1 cellular context compared by ENCODE assay signal in the genomic region with DNA sequence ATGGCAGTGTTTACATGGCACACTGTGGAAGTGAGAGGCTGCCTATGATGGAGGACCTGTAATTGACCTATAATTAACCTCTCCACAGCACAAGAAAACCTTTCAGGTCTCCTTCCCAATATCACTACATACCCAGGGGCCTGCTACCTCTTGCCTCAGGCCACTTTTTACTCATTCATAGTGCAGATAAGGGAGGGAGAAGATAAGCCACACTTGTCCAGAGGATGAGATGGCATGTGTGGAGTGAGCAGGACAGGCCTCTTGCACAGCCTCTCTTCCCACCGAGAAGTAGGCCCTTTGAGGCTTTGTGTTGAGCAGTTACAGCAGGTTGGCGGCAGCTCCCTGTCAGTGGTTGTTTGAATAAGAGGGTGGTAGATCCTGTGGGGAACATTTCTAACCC.
TF ChIP-seq lines count a peak whose summit lies in the region.

No MANE protein-coding gene starts in this region.

TF ChIP-seq in K562, 482 proteins besides CTCF, POLR2A, EP300 and RAD21 (continued from another document and continues in another):
- TF ChIP-seq ZKSCAN8 (CRISPR knock-in tag; IDR thresholded peaks at IDR 0.05): 0 out of 2 replicates have a peak, but pooled peaks have one; percentile 14
- 0 out of 2 replicates have a peak, but pooled peaks have one; percentile 62 for TF ChIP-seq SMAD3 (CRISPR knock-in tag; conservative IDR thresholded peaks at IDR 0.05)
- TF ChIP-seq ESRRB (CRISPR knock-in tag; IDR thresholded peaks at IDR 0.05; ENCODE audit: borderline replicate concordance): no peak
- TF ChIP-seq ZFP36 (IDR thresholded peaks at IDR 0.05; ENCODE audit: low read depth, low read length, partially characterized antibody): peak; percentile 88
- peak; percentile 56; the same call in 1 of the 2 replicates for TF ChIP-seq MYNN (IDR thresholded peaks at IDR 0.05)
- TF ChIP-seq MYNN (CRISPR knock-in tag; IDR thresholded peaks at IDR 0.05): no peak
- TF ChIP-seq ZEB2 (IDR thresholded peaks at IDR 0.05): 0 out of 2 replicates have a peak, but pooled peaks have one; percentile 65
- TF ChIP-seq GATA2 (CRISPR knock-in tag; IDR thresholded peaks at IDR 0.05): peak; percentile 63; the same call in 1 of the 2 replicates
- peak; percentile 78 for TF ChIP-seq DMBX1 (CRISPR knock-in tag; IDR thresholded peaks at IDR 0.05; ENCODE audit: borderline replicate concordance)
- 0 out of 4 replicates have a peak, but pooled peaks of 1 of the 2 experiments have one; percentile 45 for TF ChIP-seq ZNF639 (CRISPR knock-in tag; conservative IDR thresholded peaks at IDR 0.05 in 1 of 2, IDR thresholded peaks at IDR 0.05 in 1 of 2)
- peak; percentile 61; the same call in 1 of the 2 replicates for TF ChIP-seq SMAD4 (CRISPR knock-in tag; conservative IDR thresholded peaks at IDR 0.05)
- TF ChIP-seq SMARCA4 (IDR thresholded peaks at IDR 0.05): peak; percentile 91
- peak; percentile 88 for TF ChIP-seq TCF3 (CRISPR knock-in tag; IDR thresholded peaks at IDR 0.05)
- TF ChIP-seq NFE2 (IDR thresholded peaks at IDR 0.05; ENCODE audit: low read depth): peak; percentile 89
- TF ChIP-seq JUND (IDR thresholded peaks at IDR 0.05; ENCODE audit: borderline replicate concordance, low read depth, low read length): peak; percentile 71; the same call in 1 of the 2 replicates
- peak; percentile 74; the same call in 1 of the 3 replicates for TF ChIP-seq JUND (tag; IDR thresholded peaks at IDR 0.05; ENCODE audit: borderline replicate concordance, low read depth, low read length)
- peak in 1 of 2 experiments; percentile 54; a peak in 1 of 4 replicates for TF ChIP-seq TBL1XR1 (IDR thresholded peaks at IDR 0.05; ENCODE audit: low read length in 2 of 2)
- TF ChIP-seq, protein P1, sequence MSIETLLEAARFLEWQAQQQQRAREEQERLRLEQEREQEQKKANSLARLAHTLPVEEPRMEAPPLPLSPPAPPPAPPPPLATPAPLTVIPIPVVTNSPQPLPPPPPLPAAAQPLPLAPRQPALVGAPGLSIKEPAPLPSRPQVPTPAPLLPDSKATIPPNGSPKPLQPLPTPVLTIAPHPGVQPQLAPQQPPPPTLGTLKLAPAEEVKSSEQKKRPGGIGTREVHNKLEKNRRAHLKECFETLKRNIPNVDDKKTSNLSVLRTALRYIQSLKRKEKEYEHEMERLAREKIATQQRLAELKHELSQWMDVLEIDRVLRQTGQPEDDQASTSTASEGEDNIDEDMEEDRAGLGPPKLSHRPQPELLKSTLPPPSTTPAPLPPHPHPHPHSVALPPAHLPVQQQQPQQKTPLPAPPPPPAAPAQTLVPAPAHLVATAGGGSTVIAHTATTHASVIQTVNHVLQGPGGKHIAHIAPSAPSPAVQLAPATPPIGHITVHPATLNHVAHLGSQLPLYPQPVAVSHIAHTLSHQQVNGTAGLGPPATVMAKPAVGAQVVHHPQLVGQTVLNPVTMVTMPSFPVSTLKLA (conservative IDR thresholded peaks at IDR 0.05): 0 out of 4 replicates have a peak, but pooled peaks of 1 of the 2 experiments have one; percentile 42
- TF ChIP-seq TAL1 (IDR thresholded peaks at IDR 0.05): peak; percentile 78
- peak; percentile 72; the same call in 1 of the 2 replicates for TF ChIP-seq ZNF766 (CRISPR knock-in tag; conservative IDR thresholded peaks at IDR 0.05)
- peak; percentile 73; the same call in 1 of the 2 replicates for TF ChIP-seq ZNF668 (CRISPR knock-in tag; IDR thresholded peaks at IDR 0.05)
- TF ChIP-seq FOXA3 (CRISPR knock-in tag; conservative IDR thresholded peaks at IDR 0.05 in 1 of 2, IDR thresholded peaks at IDR 0.05 in 1 of 2): no peak
- no peak for TF ChIP-seq SP2 (IDR thresholded peaks at IDR 0.05; ENCODE audit: extremely low read depth, low read depth, low read length, poor library complexity, severe bottlenecking)
- TF ChIP-seq MAZ (CRISPR knock-in tag; conservative IDR thresholded peaks at IDR 0.05 in 1 of 2, IDR thresholded peaks at IDR 0.05 in 1 of 2): 0 out of 4 replicates have a peak, but pooled peaks of 1 of the 2 experiments have one; percentile 39
- no peak for TF ChIP-seq FOS (IDR thresholded peaks at IDR 0.05; ENCODE audit: extremely low read depth, insufficient read length)
- TF ChIP-seq NCOR1 (IDR thresholded peaks at IDR 0.05): peak; percentile 78
- 0 out of 2 replicates have a peak, but pooled peaks have one; percentile 19 for TF ChIP-seq NR2C1 (IDR thresholded peaks at IDR 0.05)
- TF ChIP-seq NR2C1 (tag; IDR thresholded peaks at IDR 0.05): 0 out of 2 replicates have a peak, but pooled peaks have one; percentile 46
- TF ChIP-seq MECOM (CRISPR knock-in tag; IDR thresholded peaks at IDR 0.05): peak; percentile 81
- no peak for TF ChIP-seq CBX1 (IDR thresholded peaks at IDR 0.05; ENCODE audit: low read depth)
- no peak for TF ChIP-seq SMARCC2 (IDR thresholded peaks at IDR 0.05; ENCODE audit: low read depth)
- TF ChIP-seq, protein P2, sequence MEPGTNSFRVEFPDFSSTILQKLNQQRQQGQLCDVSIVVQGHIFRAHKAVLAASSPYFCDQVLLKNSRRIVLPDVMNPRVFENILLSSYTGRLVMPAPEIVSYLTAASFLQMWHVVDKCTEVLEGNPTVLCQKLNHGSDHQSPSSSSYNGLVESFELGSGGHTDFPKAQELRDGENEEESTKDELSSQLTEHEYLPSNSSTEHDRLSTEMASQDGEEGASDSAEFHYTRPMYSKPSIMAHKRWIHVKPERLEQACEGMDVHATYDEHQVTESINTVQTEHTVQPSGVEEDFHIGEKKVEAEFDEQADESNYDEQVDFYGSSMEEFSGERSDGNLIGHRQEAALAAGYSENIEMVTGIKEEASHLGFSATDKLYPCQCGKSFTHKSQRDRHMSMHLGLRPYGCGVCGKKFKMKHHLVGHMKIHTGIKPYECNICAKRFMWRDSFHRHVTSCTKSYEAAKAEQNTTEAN (CRISPR knock-in tag; IDR thresholded peaks at IDR 0.05): no peak
- TF ChIP-seq CBFA2T2 (conservative IDR thresholded peaks at IDR 0.05): peak; percentile 75
- TF ChIP-seq MTA3 (IDR thresholded peaks at IDR 0.05; ENCODE audit: borderline replicate concordance): peak; percentile 66; the same call in 1 of the 2 replicates
- TF ChIP-seq, protein P3, sequence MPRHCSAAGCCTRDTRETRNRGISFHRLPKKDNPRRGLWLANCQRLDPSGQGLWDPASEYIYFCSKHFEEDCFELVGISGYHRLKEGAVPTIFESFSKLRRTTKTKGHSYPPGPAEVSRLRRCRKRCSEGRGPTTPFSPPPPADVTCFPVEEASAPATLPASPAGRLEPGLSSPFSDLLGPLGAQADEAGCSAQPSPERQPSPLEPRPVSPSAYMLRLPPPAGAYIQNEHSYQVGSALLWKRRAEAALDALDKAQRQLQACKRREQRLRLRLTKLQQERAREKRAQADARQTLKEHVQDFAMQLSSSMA (CRISPR knock-in tag; IDR thresholded peaks at IDR 0.05): no peak
- TF ChIP-seq CBX3 (IDR thresholded peaks at IDR 0.05; ENCODE audit: borderline replicate concordance in 1 of 2, low read length in 2 of 2): peak in 1 of 2 experiments; percentile 74; a peak in 1 of 3 replicates
- TF ChIP-seq, protein P4, sequence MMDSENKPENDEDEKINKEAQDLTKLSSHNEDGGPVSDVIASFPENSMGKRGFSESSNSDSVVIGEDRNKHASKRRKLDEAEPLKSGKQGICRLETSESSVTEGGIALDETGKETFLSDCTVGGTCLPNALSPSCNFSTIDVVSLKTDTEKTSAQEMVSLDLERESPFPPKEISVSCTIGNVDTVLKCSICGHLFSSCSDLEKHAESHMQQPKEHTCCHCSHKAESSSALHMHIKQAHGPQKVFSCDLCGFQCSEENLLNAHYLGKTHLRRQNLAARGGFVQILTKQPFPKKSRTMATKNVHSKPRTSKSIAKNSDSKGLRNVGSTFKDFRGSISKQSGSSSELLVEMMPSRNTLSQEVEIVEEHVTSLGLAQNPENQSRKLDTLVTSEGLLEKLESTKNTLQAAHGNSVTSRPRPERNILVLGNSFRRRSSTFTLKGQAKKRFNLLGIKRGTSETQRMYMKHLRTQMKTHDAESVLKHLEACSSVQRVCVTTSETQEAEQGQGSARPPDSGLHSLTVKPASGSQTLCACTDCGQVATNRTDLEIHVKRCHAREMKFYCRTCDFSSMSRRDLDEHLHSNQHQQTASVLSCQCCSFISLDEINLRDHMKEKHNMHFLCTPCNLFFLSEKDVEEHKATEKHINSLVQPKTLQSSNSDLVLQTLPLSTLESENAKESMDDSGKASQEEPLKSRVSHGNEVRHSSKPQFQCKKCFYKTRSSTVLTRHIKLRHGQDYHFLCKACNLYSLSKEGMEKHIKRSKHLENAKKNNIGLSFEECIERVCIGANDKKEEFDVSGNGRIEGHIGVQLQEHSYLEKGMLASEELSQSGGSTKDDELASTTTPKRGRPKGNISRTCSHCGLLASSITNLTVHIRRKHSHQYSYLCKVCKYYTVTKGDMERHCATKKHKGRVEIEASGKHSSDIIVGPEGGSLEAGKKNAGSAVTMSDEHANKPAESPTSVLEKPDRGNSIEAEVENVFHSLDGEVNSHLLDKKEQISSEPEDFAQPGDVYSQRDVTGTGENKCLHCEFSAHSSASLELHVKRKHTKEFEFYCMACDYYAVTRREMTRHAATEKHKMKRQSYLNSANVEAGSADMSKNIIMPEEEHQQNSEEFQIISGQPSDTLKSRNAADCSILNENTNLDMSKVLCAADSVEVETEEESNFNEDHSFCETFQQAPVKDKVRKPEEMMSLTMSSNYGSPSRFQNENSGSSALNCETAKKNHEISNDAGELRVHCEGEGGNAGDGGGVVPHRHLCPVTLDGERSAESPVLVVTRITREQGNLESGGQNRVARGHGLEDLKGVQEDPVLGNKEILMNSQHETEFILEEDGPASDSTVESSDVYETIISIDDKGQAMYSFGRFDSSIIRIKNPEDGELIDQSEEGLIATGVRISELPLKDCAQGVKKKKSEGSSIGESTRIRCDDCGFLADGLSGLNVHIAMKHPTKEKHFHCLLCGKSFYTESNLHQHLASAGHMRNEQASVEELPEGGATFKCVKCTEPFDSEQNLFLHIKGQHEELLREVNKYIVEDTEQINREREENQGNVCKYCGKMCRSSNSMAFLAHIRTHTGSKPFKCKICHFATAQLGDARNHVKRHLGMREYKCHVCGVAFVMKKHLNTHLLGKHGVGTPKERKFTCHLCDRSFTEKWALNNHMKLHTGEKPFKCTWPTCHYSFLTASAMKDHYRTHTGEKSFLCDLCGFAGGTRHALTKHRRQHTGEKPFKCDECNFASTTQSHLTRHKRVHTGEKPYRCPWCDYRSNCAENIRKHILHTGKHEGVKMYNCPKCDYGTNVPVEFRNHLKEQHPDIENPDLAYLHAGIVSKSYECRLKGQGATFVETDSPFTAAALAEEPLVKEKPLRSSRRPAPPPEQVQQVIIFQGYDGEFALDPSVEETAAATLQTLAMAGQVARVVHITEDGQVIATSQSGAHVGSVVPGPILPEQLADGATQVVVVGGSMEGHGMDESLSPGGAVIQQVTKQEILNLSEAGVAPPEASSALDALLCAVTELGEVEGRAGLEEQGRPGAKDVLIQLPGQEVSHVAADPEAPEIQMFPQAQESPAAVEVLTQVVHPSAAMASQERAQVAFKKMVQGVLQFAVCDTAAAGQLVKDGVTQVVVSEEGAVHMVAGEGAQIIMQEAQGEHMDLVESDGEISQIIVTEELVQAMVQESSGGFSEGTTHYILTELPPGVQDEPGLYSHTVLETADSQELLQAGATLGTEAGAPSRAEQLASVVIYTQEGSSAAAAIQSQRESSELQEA (IDR thresholded peaks at IDR 0.05; ENCODE audit: low read depth): no peak
- TF ChIP-seq, protein P5, sequence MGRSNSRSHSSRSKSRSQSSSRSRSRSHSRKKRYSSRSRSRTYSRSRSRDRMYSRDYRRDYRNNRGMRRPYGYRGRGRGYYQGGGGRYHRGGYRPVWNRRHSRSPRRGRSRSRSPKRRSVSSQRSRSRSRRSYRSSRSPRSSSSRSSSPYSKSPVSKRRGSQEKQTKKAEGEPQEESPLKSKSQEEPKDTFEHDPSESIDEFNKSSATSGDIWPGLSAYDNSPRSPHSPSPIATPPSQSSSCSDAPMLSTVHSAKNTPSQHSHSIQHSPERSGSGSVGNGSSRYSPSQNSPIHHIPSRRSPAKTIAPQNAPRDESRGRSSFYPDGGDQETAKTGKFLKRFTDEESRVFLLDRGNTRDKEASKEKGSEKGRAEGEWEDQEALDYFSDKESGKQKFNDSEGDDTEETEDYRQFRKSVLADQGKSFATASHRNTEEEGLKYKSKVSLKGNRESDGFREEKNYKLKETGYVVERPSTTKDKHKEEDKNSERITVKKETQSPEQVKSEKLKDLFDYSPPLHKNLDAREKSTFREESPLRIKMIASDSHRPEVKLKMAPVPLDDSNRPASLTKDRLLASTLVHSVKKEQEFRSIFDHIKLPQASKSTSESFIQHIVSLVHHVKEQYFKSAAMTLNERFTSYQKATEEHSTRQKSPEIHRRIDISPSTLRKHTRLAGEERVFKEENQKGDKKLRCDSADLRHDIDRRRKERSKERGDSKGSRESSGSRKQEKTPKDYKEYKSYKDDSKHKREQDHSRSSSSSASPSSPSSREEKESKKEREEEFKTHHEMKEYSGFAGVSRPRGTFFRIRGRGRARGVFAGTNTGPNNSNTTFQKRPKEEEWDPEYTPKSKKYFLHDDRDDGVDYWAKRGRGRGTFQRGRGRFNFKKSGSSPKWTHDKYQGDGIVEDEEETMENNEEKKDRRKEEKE (IDR thresholded peaks at IDR 0.05; ENCODE audit: borderline replicate concordance in 1 of 2, control insufficient read depth in 1 of 2, low read depth in 2 of 2, low read length in 1 of 2): no peak
- no peak for TF ChIP-seq FIP1L1 (IDR thresholded peaks at IDR 0.05; ENCODE audit: low read depth, low read length, poor library complexity, severe bottlenecking)
- peak; percentile 25; the same call in 1 of the 2 replicates for TF ChIP-seq CC2D1A (IDR thresholded peaks at IDR 0.05)
- TF ChIP-seq ARID1B (IDR thresholded peaks at IDR 0.05): peak; percentile 90
- TF ChIP-seq FOSL1 (tag; conservative IDR thresholded peaks at IDR 0.05): peak; percentile 67
- TF ChIP-seq TRIM28 (IDR thresholded peaks at IDR 0.05): peak; percentile 70; the same call in 1 of the 2 replicates
- peak; percentile 63; the same call in 1 of the 2 replicates for TF ChIP-seq MAFF (IDR thresholded peaks at IDR 0.05; ENCODE audit: low read length)
- TF ChIP-seq C11orf30 (IDR thresholded peaks at IDR 0.05; ENCODE audit: low read depth): peak; percentile 68; the same call in 1 of the 2 replicates
- TF ChIP-seq ZNF316 (IDR thresholded peaks at IDR 0.05): peak; percentile 51
- no peak for TF ChIP-seq HES1 (IDR thresholded peaks at IDR 0.05; ENCODE audit: low read depth)
- TF ChIP-seq ETS2 (tag; IDR thresholded peaks at IDR 0.05; ENCODE audit: borderline replicate concordance, poor library complexity, severe bottlenecking): no peak
- peak; percentile 75; the same call in 1 of the 2 replicates for TF ChIP-seq SMARCE1 (IDR thresholded peaks at IDR 0.05)
- peak; percentile 46; the same call in 1 of the 2 replicates for TF ChIP-seq MTA2 (IDR thresholded peaks at IDR 0.05; ENCODE audit: low read depth)
